In the genomic region with DNA sequence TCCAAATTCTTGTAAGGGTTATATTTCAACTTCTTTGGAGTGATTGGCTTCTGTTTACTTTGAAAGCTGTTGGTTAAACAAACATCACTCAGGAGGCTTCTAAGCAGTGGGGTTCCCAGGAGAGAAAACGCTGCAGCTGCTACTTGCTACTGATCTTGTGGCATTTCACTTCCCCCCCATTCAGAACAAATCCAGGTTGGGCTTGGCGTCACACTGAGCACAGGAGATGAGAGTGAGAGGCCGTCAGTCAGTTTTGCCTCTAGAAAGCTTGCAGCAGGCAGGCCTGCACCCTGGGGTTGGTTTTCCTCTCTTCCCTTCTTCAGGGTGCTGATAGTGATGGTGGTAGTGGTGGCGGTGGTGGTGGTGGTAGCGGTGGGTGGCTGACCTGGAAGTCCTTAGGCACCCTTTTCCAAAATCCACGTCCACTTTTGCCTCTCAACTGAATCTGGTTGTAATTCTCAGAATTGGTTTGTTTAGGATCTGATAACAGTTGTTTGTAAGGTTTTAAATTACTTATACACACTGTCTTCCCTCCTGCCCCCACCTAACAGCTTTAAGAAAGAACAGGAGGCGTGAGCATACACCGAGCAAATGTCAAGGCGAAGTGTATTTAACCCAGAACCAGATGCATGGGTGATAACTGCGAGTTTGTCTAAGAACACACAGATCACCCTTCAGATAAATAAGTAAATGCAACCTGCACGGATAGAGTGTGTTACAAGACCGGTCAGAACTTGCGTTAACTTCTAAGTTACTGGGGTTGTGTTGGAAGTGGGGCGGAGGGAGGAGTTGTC, we compare ENCODE assay signal across 15 cellular contexts. TPM values are rescaled to one million over a fixed set of nuclear protein-coding genes. Genes with fewer than 3 reads are reported as not detected.
DNase-seq lines count a peak whose midpoint lies in the region; TF ChIP-seq lines count a peak whose summit lies in the region.
"Had no signal": no experiment of that assay in that cellular context is flagged by ENCODE, and none has a peak within 500 bp of the region (broad histone marks: within the 10 kb centered on the region; RNA-seq: fewer than 3 reads in every experiment).

No MANE protein-coding gene starts in this region.

- WGBS in mammary epithelial cell (ENCODE audit: low coverage, missing lambda C conversion rate): 90% methylated on average over 14 of the region's 14 CpGs
- WGBS in thyroid gland, 2 donors: 49 to 56% methylated on average over 13 to 14 of the region's 14 CpGs

- peaks cover 58% of the 10 kb centered on the region for H3K27me3 ChIP-seq in mammary epithelial cell (ENCODE audit: insufficient read depth, low read length)
- peaks cover 68% of the 10 kb centered on the region for H3K27me3 ChIP-seq in iPS-15b (ENCODE audit: control insufficient read depth, insufficient read depth, low read length)
- no peaks in the 10 kb centered on the region for H3K27me3 ChIP-seq in thyroid gland

- H3K79me2 ChIP-seq in mammary epithelial cell (ENCODE audit: insufficient read depth, low read length): no peaks in the 10 kb centered on the region

- peaks cover 2% of the 10 kb centered on the region for H3K9me3 ChIP-seq in mammary epithelial cell (replicated peaks; ENCODE audit: insufficient read depth, low read length)
- no peaks in the 10 kb centered on the region for H3K9me3 ChIP-seq in iPS-15b (ENCODE audit: control insufficient read depth, insufficient read depth, low read length)
- H3K9me3 ChIP-seq in thyroid gland: no peaks in the 10 kb centered on the region

- no peak overlapping the region for H2AFZ ChIP-seq in mammary epithelial cell (ENCODE audit: low read depth, low read length)

- H3K27ac ChIP-seq in mammary epithelial cell (ENCODE audit: insufficient read depth, low read depth, low read length) (no peak overlapping the region), thyroid gland (peak overlapping the region; percentile 18 to 92 (median 79))

- H3K9ac ChIP-seq in mammary epithelial cell (ENCODE audit: insufficient read depth, low read length) (no peak overlapping the region), iPS-15b (ENCODE audit: low read depth, low read length) (no peak overlapping the region)

- TF ChIP-seq POLR2A in thyroid gland (IDR thresholded peaks at IDR 0.05): peak in 1 of 2 donors; percentile 78

- peak; percentile 37 to 65 for DNase-seq in T47D (ENCODE audit: low read depth in 1 of 2, low spot score in 1 of 2)
- DNase-seq in mammary epithelial cell: no peak
- peak; percentile 91 for DNase-seq in NCI-H345 (lab: John Stamatoyannopoulos, UW)
- DNase-seq in thyroid gland: peak; percentile 87 to 89
- DNase-seq in activated gamma-delta T cell (lab: John Stamatoyannopoulos, UW): no peak
- DNase-seq in GM13976 (ENCODE audit: low spot score): no peak
- DNase-seq in stimulated activated CD4-positive, alpha-beta T cell treated with anti-CD3 and anti-CD28 coated beads, Interleukin-2, amount 100 ng/mL, for 48 hours: no peak
- DNase-seq: activated CD4-positive, alpha-beta memory T cell treated with anti-CD3 and anti-CD28 coated beads, Interleukin-2, amount 10 ng/mL, durations not matched to agents 7 days and 5 days; GF-D8; HFFc6; hippocampal formation; naive thymus-derived CD8-positive, alpha-beta T cell; NCI-H2081 treated with DMSO at 0.1 percent for 48 hours; stimulated activated CD4-positive, alpha-beta T cell treated with anti-CD3 and anti-CD28 coated beads, Interleukin-1b, Interleukin-23, amount 100 ng/mL, for 48 hours had no signal

- no TSS peak for BruUV-seq in mammary epithelial cell (replicated peaks; lab: Mats Ljungman, UMichigan)

- no peaks in the 10 kb centered on the region for H4K20me1 ChIP-seq in mammary epithelial cell (ENCODE audit: insufficient read depth, low read length)

- in situ Hi-C loops in T47D (cut with HindIII; ENCODE audit: low pct_unique_long_range_greater_than_20kb, low sequenced_read_pairs): no loop called here
- in situ Hi-C loops in mammary epithelial cell (cut with MboI; ENCODE audit: low sequenced_read_pairs in 2 of 2): no loop called here
- in situ Hi-C loops in GM13976 (cut with MboI; ENCODE audit: low sequenced_read_pairs, unreplicated experiment): no loop called here

- H3K36me3 ChIP-seq in mammary epithelial cell (ENCODE audit: insufficient read depth, low read length) (no peaks in the 10 kb centered on the region), iPS-15b (ENCODE audit: control insufficient read depth, insufficient read depth, low read length) (no peaks in the 10 kb centered on the region), thyroid gland (no peaks in the 10 kb centered on the region)

- H3K4me2 ChIP-seq in mammary epithelial cell (ENCODE audit: insufficient read depth, low read depth, low read length): no peak overlapping the region

- TF ChIP-seq CTCF in mammary epithelial cell (conservative IDR thresholded peaks at IDR 0.05 in 1 of 2, IDR thresholded peaks at IDR 0.05 in 1 of 2; ENCODE audit: extremely low read depth in 1 of 2, insufficient read depth in 1 of 2, low read depth in 1 of 2, low read length in 2 of 2) (no peak), thyroid gland (IDR thresholded peaks at IDR 0.05) (no peak), GM13976 (IDR thresholded peaks at IDR 0.05; ENCODE audit: borderline replicate concordance, control extremely low read depth, extremely low read depth, insufficient read depth, missing control alignments) (no peak)

- H3K4me1 ChIP-seq in mammary epithelial cell (ENCODE audit: insufficient read depth, low read length): peaks cover 15% of the 10 kb centered on the region
- H3K4me1 ChIP-seq in iPS-15b (ENCODE audit: control insufficient read depth, insufficient read depth, low read length): peaks cover 18% of the 10 kb centered on the region
- peaks cover 43 to 44% of the 10 kb centered on the region in 2 donors for H3K4me1 ChIP-seq in thyroid gland

- H3K4me3 ChIP-seq in mammary epithelial cell (replicated peaks in 1 of 3; ENCODE audit: insufficient read depth in 1 of 3, low read depth in 2 of 3, low read length in 3 of 3) (no peak overlapping the region), iPS-15b (ENCODE audit: low read depth, low read length) (peak overlapping the region; percentile 79), thyroid gland (replicated peaks in 1 of 3) (peak overlapping the region in 1 of 3 donors; percentile 6)

- intact Hi-C loops in mammary epithelial cell (cut with micrococcal nuclease): loop anchor here (5.0 kb wide), 2 partner anchors 138 to 228 kb away; no protein-coding TSS in a partner anchor
- intact Hi-C loops in thyroid gland (cut with DNase I): loop anchor here (5.0 kb wide), 1 partner anchor 47 kb away; no protein-coding TSS in a partner anchor

- dilution Hi-C loops in mammary epithelial cell (cut with HindIII; ENCODE audit: low sequenced_read_pairs): no loop called here

- CTCF ChIA-PET in mammary epithelial cell (lab: Charles Lee; ENCODE audit: low non-redundant PET): no interaction called here

RNA-seq across cellular contexts. Expression of a gene that starts 3.2 kb away (rescaled TPM):
- under 1 TPM; 0.33 to 0.35 TPM for total RNA-seq in mammary epithelial cell
- polyA plus RNA-seq in mammary epithelial cell: 0.09 TPM
- 37.7 TPM for polyA minus RNA-seq in mammary epithelial cell
- total RNA-seq in thyroid gland: 10 to 100 TPM; 34.6 to 51.3 (median 38.4) TPM
- total RNA-seq: naive thymus-derived CD8-positive, alpha-beta T cell had no signal
- polyA plus RNA-seq: naive thymus-derived CD8-positive, alpha-beta T cell had no signal

Comparison
In these comparisons a context has a peak if more than half of its experiments do, and no peak if none do; other contexts are left out.
1. DNase-seq: peak in T47D (2 of 2), NCI-H345 (single experiment) and thyroid gland (2 of 2); none in mammary epithelial cell (single experiment), activated gamma-delta T cell (single experiment), GM13976 (single experiment) and stimulated activated CD4-positive, alpha-beta T cell treated with anti-CD3 and anti-CD28 coated beads, Interleukin-2, amount 100 ng/mL, for 48 hours (0 of 2).
2. RNA of a gene that starts 3.2 kb away (total RNA-seq): 34.6 to 51.3 TPM in thyroid gland; 0.33 to 0.35 TPM in mammary epithelial cell; every median in the first group is over 10 times any median in the second.